ENCODE assay signal across 7 cellular contexts in the genomic region with DNA sequence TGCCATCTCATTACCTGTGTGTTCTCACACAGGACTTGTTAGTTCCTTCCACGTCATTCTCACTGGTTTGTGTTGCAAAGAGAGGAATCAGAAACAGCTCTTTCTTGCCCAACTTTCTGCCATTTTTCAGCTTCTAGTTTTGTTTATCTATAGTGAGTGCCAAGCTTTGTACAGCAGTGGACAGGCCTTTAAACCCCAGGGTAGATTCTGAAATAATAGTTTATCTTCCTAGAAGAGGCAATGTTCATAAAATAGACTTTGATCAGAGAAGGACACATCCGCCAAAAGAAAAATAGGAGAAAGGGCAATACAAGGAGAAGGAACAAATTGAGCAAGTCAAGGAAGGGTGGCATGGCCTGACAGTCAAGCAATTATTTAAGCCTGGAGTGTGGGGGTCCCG.
"Had no signal": no experiment of that assay in that cellular context is flagged by ENCODE, and none has a peak within 500 bp of the region (broad histone marks: within the 10 kb centered on the region; RNA-seq: fewer than 3 reads in every experiment).

No MANE protein-coding gene starts in this region.

- FAIRE-seq: H1, H54, HTR-8/SVneo had no signal

- DNase-seq: H9, HCEC 1CT had no signal

- H3K36me3 Mint-ChIP-seq: IgD-negative memory B cell had no signal

- H3K4me3 Mint-ChIP-seq: GM23338, H9, IgD-negative memory B cell had no signal

- H3K4me3 ChIP-seq: GM23338 had no signal

- H3K27ac Mint-ChIP-seq: GM23338, H9, IgD-negative memory B cell had no signal

- H3K4me1 Mint-ChIP-seq: IgD-negative memory B cell had no signal

- H3K9me3 Mint-ChIP-seq: GM23338, H9, IgD-negative memory B cell had no signal

- ATAC-seq: GM23338 had no signal
